16 cellular contexts compared by ENCODE assay signal in the genomic region with DNA sequence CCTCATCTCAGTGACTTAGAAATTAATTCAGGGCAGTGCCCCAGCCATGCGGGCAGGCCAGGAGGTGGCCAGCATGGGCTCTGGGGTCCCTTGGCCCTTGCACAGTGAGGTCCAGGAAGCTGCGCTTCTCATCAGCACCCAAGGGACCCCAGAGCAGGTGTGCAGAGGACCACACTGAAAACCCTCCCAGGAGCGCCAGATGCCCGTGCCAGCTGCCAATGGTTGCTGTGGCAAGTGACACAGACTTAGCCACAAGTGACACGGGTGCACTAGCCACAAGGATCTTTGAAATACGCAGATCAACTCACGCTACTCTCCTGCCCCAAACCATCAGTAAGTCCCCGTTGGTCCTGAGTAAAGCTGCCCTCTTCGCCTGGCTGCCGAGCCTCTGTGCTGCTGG.
A peak's percentile ranks its signal among the peaks of the same experiment; 100 is the strongest.
DNase-seq lines count a peak whose midpoint lies in the region; ATAC-seq and TF ChIP-seq lines count a peak whose summit lies in the region.
"Had no signal": no experiment of that assay in that cellular context is flagged by ENCODE, and none has a peak within 500 bp of the region (broad histone marks: within the 10 kb centered on the region; RNA-seq: fewer than 3 reads in every experiment).

No MANE protein-coding gene starts in this region.

- RAD21 ChIA-PET in HCT116 (lab: Charles Lee; ENCODE audit: low non-redundant PET in 1 of 2, low total read pairs in 2 of 2, uncharacterized antibody in 2 of 2, unreplicated experiment in 2 of 2) = no interaction called here

- H3K9me3 Mint-ChIP-seq in activated T-cell treated with anti-CD3 and anti-CD28 coated beads, Interleukin-2, amount 50 U/mL, for 72 hours = no peaks in the 10 kb centered on the region
- H3K9me3 Mint-ChIP-seq in endothelial cell (ENCODE audit: unreplicated experiment) = no peaks in the 10 kb centered on the region

- no peaks in the 10 kb centered on the region for H3K4me1 Mint-ChIP-seq in activated T-cell treated with anti-CD3 and anti-CD28 coated beads, Interleukin-2, amount 50 U/mL, for 72 hours (ENCODE audit: low read depth)
- H3K4me1 Mint-ChIP-seq in endothelial cell (ENCODE audit: unreplicated experiment) = peaks cover 2% of the 10 kb centered on the region

- H3K9me3 ChIP-seq in HCT116 (ENCODE audit: control insufficient read depth in 1 of 2, insufficient read depth in 1 of 2, low read depth in 1 of 2, low read length in 2 of 2) = no peaks in the 10 kb centered on the region

- CTCF ChIA-PET in HCT116 (lab: Charles Lee) = no interaction called here

- no peak overlapping the region for H3K4me2 ChIP-seq in HCT116 (ENCODE audit: low read length)

- no peak for ATAC-seq in activated T-cell treated with anti-CD3 and anti-CD28 coated beads, Interleukin-2, amount 50 U/mL, for 72 hours (replicated peaks in 1 of 2)
- ATAC-seq in HCT116 = peak; percentile 38; the same call in 1 of the 2 replicates
- ATAC-seq in GM19351 (IDR thresholded peaks at IDR 0.05; ENCODE audit: unreplicated experiment) = no peak

- peak; percentile 7 to 12 for DNase-seq in activated T-cell treated with anti-CD3 and anti-CD28 coated beads, Interleukin-2, amount 50 U/mL, for 48 hours
- DNase-seq in activated T-cell treated with anti-CD3 and anti-CD28 coated beads, Interleukin-2, amount 50 U/mL, for 72 hours = no peak
- DNase-seq in HCT116 (ENCODE audit: low read depth, low spot score) (no peak), endothelial cell (ENCODE audit: low spot score) (peak; percentile 0), NCI-H146 (lab: John Stamatoyannopoulos, UW) (no peak)
- DNase-seq in stimulated activated CD8-positive, alpha-beta memory T cell treated with anti-CD3 and anti-CD28 coated beads, Interleukin-4, amount 100 ng/mL, for 48 hours = peak; percentile 16
- DNase-seq in stimulated activated naive CD4-positive, alpha-beta T cell (lab: John Stamatoyannopoulos, UW) = no peak
- DNase-seq: C1 segment of cervical spinal cord, HCEC 1CT, KBM-7, NCI-H187, NCI-H2107, NCI-H2227 treated with DMSO at 0.1 percent for 48 hours, NCI-H510A treated with DMSO at 0.1 percent for 48 hours, SIG-M5 had no signal

- no peak for TF ChIP-seq RAD21 in HCT116 (IDR thresholded peaks at IDR 0.05; ENCODE audit: low read depth)

- H3K27me3 Mint-ChIP-seq in activated T-cell treated with anti-CD3 and anti-CD28 coated beads, Interleukin-2, amount 50 U/mL, for 72 hours (ENCODE audit: low read depth) = peaks cover 42% of the 10 kb centered on the region
- peaks cover 4% of the 10 kb centered on the region for H3K27me3 Mint-ChIP-seq in endothelial cell (ENCODE audit: unreplicated experiment)

- TF ChIP-seq CTCF in HCT116 (IDR thresholded peaks at IDR 0.05 in 2 of 3, conservative IDR thresholded peaks at IDR 0.05 in 1 of 3; ENCODE audit: borderline replicate concordance in 1 of 3, insufficient read depth in 1 of 3, low read depth in 2 of 3, low read length in 2 of 3) = no peak
- no peak for TF ChIP-seq CTCF in endothelial cell (IDR thresholded peaks at IDR 0.05; ENCODE audit: unreplicated experiment)

- no peaks in the 10 kb centered on the region for H3K4me1 ChIP-seq in HCT116 (ENCODE audit: control insufficient read depth in 1 of 2, insufficient read depth in 2 of 2, low read length in 2 of 2)

- intact Hi-C loops in HCT116 (cut with micrococcal nuclease) = loop anchor here (10.0 kb wide), 1 partner anchor 425 kb away; no protein-coding TSS in a partner anchor

- H2AFZ ChIP-seq in HCT116 (ENCODE audit: low read depth, low read length, poor library complexity, severe bottlenecking) = no peak overlapping the region

- no peak overlapping the region for H3K27ac ChIP-seq in HCT116 (ENCODE audit: low read depth, low read length)

- TF ChIP-seq POLR2A in HCT116 (IDR thresholded peaks at IDR 0.05; ENCODE audit: borderline replicate concordance, extremely low read depth, insufficient read depth, insufficient read length) = no peak

- H3K4me3 Mint-ChIP-seq in activated T-cell treated with anti-CD3 and anti-CD28 coated beads, Interleukin-2, amount 50 U/mL, for 72 hours = no peak overlapping the region
- no peak overlapping the region for H3K4me3 Mint-ChIP-seq in endothelial cell (ENCODE audit: unreplicated experiment)

- H3K27me3 ChIP-seq in HCT116 (ENCODE audit: insufficient read depth, low read length) = peaks cover 16% of the 10 kb centered on the region; the same call in 1 of the 2 replicates

- H3K9ac ChIP-seq in HCT116 (ENCODE audit: low read length) = no peak overlapping the region

- no TSS peak for BruUV-seq in HCT116 (replicated peaks; lab: Mats Ljungman, UMichigan)

- no peak overlapping the region for H3K4me3 ChIP-seq in HCT116 (replicated peaks in 1 of 2; ENCODE audit: low read depth in 1 of 2, low read length in 2 of 2)

- no peaks in the 10 kb centered on the region for H3K36me3 ChIP-seq in HCT116 (ENCODE audit: control insufficient read depth in 1 of 2, insufficient read depth in 2 of 2, low read length in 2 of 2)

- no peaks in the 10 kb centered on the region for H4K20me1 ChIP-seq in HCT116 (ENCODE audit: insufficient read depth)

- H3K9me2 ChIP-seq in HCT116 (ENCODE audit: insufficient read depth) = no peaks in the 10 kb centered on the region

- no peaks in the 10 kb centered on the region for H3K36me3 Mint-ChIP-seq in activated T-cell treated with anti-CD3 and anti-CD28 coated beads, Interleukin-2, amount 50 U/mL, for 72 hours (ENCODE audit: insufficient read depth in 2 of 2)
- H3K36me3 Mint-ChIP-seq in endothelial cell (ENCODE audit: low read depth, unreplicated experiment) = no peaks in the 10 kb centered on the region

- POLR2A ChIA-PET in HCT116 (lab: Charles Lee) = no interaction called here

- H3K79me2 ChIP-seq in HCT116 (ENCODE audit: insufficient read depth, low read length) = no peaks in the 10 kb centered on the region

- H3K27ac Mint-ChIP-seq in activated T-cell treated with anti-CD3 and anti-CD28 coated beads, Interleukin-2, amount 50 U/mL, for 72 hours = no peak overlapping the region
- H3K27ac Mint-ChIP-seq in endothelial cell (ENCODE audit: unreplicated experiment) = no peak overlapping the region

TF ChIP-seq in HCT116, 20 proteins besides CTCF, POLR2A, EP300 and RAD21:
- TF ChIP-seq, protein P1, sequence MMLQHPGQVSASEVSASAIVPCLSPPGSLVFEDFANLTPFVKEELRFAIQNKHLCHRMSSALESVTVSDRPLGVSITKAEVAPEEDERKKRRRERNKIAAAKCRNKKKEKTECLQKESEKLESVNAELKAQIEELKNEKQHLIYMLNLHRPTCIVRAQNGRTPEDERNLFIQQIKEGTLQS (IDR thresholded peaks at IDR 0.05) = no peak
TF ChIP-seq in HCT116: peak in this region for 0.

Comparison
In these comparisons a context has a peak if more than half of its experiments do, and no peak if none do; other contexts are left out.
1. DNase-seq: peak in activated T-cell treated with anti-CD3 and anti-CD28 coated beads, Interleukin-2, amount 50 U/mL, for 48 hours (2 of 2), endothelial cell (single experiment) and stimulated activated CD8-positive, alpha-beta memory T cell treated with anti-CD3 and anti-CD28 coated beads, Interleukin-4, amount 100 ng/mL, for 48 hours (single experiment); none in activated T-cell treated with anti-CD3 and anti-CD28 coated beads, Interleukin-2, amount 50 U/mL, for 72 hours (0 of 2), HCT116 (single experiment), stimulated activated naive CD4-positive, alpha-beta T cell (0 of 6) and NCI-H146 (single experiment).